ENCODE assay signal across 27 cellular contexts in the genomic region with DNA sequence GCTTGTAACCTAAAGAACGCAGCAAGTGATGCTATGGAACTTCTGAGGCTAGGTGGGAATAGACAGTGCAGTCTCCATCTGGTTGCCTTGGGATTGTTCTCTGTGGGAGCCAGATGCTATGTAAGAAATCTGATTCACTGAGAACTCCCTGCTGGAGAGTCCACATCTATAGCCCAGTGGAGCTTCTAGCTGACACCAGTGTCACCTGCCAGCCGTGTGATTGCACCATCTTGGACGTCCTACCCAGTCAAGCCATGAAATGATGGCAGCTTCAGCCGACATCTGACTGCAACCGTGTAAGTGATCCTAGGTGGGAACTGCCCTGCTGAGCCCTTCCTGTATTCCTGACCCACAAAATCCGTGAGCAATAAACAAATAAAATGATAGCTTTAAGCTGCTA. TPM values are rescaled to one million over a fixed set of nuclear protein-coding genes. Genes with fewer than 3 reads are reported as not detected.
A peak's percentile ranks its signal among the peaks of the same experiment; 100 is the strongest.
DNase-seq lines count a peak whose midpoint lies in the region; ATAC-seq, FAIRE-seq and TF ChIP-seq lines count a peak whose summit lies in the region.
"Had no signal": no experiment of that assay in that cellular context is flagged by ENCODE, and none has a peak within 500 bp of the region (broad histone marks: within the 10 kb centered on the region; RNA-seq: fewer than 3 reads in every experiment).

No MANE protein-coding gene starts in this region.

- H3K9ac ChIP-seq in K562 (ENCODE audit: insufficient read depth in 1 of 2, low read depth in 2 of 2, low read length in 2 of 2), result no peak overlapping the region
- H3K9ac ChIP-seq in mesendoderm (ENCODE audit: low read length), result no peak overlapping the region
- H3K9ac ChIP-seq: BLaER1 treated with 17β-estradiol and CSF1 and Interleukin-3, amounts not matched to agents 10 nM and 100 nM had no signal

- H3K9me1 ChIP-seq in K562 (ENCODE audit: control insufficient read depth, insufficient read depth, low read length), result no peaks in the 10 kb centered on the region

- intact Hi-C loops in K562 (cut with micrococcal nuclease), result loop anchor here (5.0 kb wide), 1 partner anchor 69 kb away; no protein-coding TSS in a partner anchor
- intact Hi-C loops in vagina (cut with DNase I), result no loop called here

- H3K4me3 ChIP-seq in GM23338 (no peak overlapping the region), K562 (no peak overlapping the region), mesendoderm (ENCODE audit: low read length) (no peak overlapping the region), vagina (no peak overlapping the region)
- H3K4me3 ChIP-seq: A549; BLaER1 treated with 17β-estradiol and CSF1 and Interleukin-3, amounts not matched to agents 10 nM and 100 nM; GM12878; HAP-1 had no signal

- FAIRE-seq in K562 (lab: Jason Lieb, UNC), result no peak
- FAIRE-seq: A549, D721Med, GM12878, GM19239, H54 had no signal

- H4K20me1 ChIP-seq in GM23338 (replicated peaks; ENCODE audit: insufficient read depth), result no peaks in the 10 kb centered on the region
- no peaks in the 10 kb centered on the region for H4K20me1 ChIP-seq in K562 (replicated peaks; ENCODE audit: control insufficient read depth, insufficient read depth, low read length)
- H4K20me1 ChIP-seq: BLaER1 treated with 17β-estradiol and CSF1 and Interleukin-3, amounts not matched to agents 10 nM and 100 nM had no signal

- H3K18ac ChIP-seq in mesendoderm (ENCODE audit: low read length), result no peak overlapping the region

- peaks cover 4% of the 10 kb centered on the region for H3K27me3 Mint-ChIP-seq in GM23338 (ENCODE audit: insufficient read depth, low read depth, poor library complexity)
- H3K27me3 Mint-ChIP-seq: CD4-positive, alpha-beta T cell; CD8-positive, alpha-beta memory T cell had no signal

- DNase-seq in GM23338 (ENCODE audit: low spot score), result no peak
- DNase-seq in K562 (ENCODE audit: extremely low read depth in 1 of 4, low spot score in 3 of 4), result no peak
- DNase-seq in mesendoderm, result no peak
- DNase-seq in vagina (ENCODE audit: extremely low spot score in 2 of 2), result no peak
- DNase-seq in substantia nigra (lab: John Stamatoyannopoulos, UW), result no peak
- no peak for DNase-seq in LoVo (ENCODE audit: low spot score)
- no peak for DNase-seq in NK-92 (lab: John Stamatoyannopoulos, UW; ENCODE audit: unreplicated experiment)
- DNase-seq: 8988T; ACHN; AML-193; BE2C; CD4-positive, alpha-beta T cell; CD8-positive, alpha-beta memory T cell; DMS 273 treated with DMSO at 0.1 percent for 48 hours; DMS79; EL; GDM1; GOT3; HFFc6 had no signal

- no peak overlapping the region for H3K23ac ChIP-seq in mesendoderm (ENCODE audit: low read length)

- H3K9me3 ChIP-seq in K562 (replicated peaks; ENCODE audit: control insufficient read depth, insufficient read depth, low read depth, low read length), result no peaks in the 10 kb centered on the region
- no peaks in the 10 kb centered on the region for H3K9me3 ChIP-seq in vagina
- H3K9me3 ChIP-seq: A549; BE2C; BLaER1 treated with 17β-estradiol and CSF1 and Interleukin-3, amounts not matched to agents 10 nM and 100 nM; HAP-1 had no signal

- no peak overlapping the region for H3K56ac ChIP-seq in mesendoderm (ENCODE audit: low read length)

- H4K5ac ChIP-seq in mesendoderm (ENCODE audit: low read length), result no peak overlapping the region

- in situ Hi-C loops in K562 (cut with MboI), result no loop called here

- H3K27me3 ChIP-seq in GM23338 (ENCODE audit: insufficient read depth) (no peaks in the 10 kb centered on the region), K562 (ENCODE audit: control insufficient read depth in 2 of 2, insufficient read depth in 2 of 2, low read length in 2 of 2) (peaks cover 11 to 33% of the 10 kb centered on the region in 2 experiments), mesendoderm (ENCODE audit: insufficient read depth, low read length, poor library complexity) (no peaks in the 10 kb centered on the region), vagina (no peaks in the 10 kb centered on the region)
- H3K27me3 ChIP-seq: BE2C; BLaER1 treated with 17β-estradiol and CSF1 and Interleukin-3, amounts not matched to agents 10 nM and 100 nM had no signal

- no peak overlapping the region for H2AK5ac ChIP-seq in mesendoderm (ENCODE audit: low read length)

- H3K9me3 Mint-ChIP-seq in GM23338, result no peaks in the 10 kb centered on the region
- H3K9me3 Mint-ChIP-seq: CD4-positive, alpha-beta T cell; CD8-positive, alpha-beta memory T cell; HFFc6 had no signal

- TF ChIP-seq POLR2A in K562 (conservative IDR thresholded peaks at IDR 0.05) (no peak), vagina (IDR thresholded peaks at IDR 0.05) (no peak)

- no peak overlapping the region for H3K27ac ChIP-seq in GM23338 (ENCODE audit: low read depth)
- H3K27ac ChIP-seq in K562 (ENCODE audit: extremely low read depth, low read depth, low read length), result no peak overlapping the region
- H3K27ac ChIP-seq in mesendoderm (ENCODE audit: low read depth, low read length), result no peak overlapping the region
- H3K27ac ChIP-seq in vagina, result peak overlapping the region; percentile 63
- no peak overlapping the region for H3K27ac ChIP-seq in substantia nigra (ENCODE audit: low read depth, low read length, poor library complexity, severe bottlenecking)
- H3K27ac ChIP-seq: A549; BLaER1 treated with 17β-estradiol and CSF1 and Interleukin-3, amounts not matched to agents 10 nM and 100 nM had no signal

- H2BK15ac ChIP-seq in mesendoderm (replicated peaks; ENCODE audit: low read depth), result no peak overlapping the region

- ATAC-seq in GM23338, result no peak
- ATAC-seq in K562, result no peak
- ATAC-seq: A549, GM12878 had no signal

- H3K4me2 ChIP-seq in GM23338 (no peak overlapping the region), K562 (ENCODE audit: insufficient read depth, low read length) (peak overlapping the region; percentile 53; the same call in 1 of the 2 replicates), mesendoderm (ENCODE audit: low read length) (no peak overlapping the region)
- H3K4me2 ChIP-seq: A549 had no signal

- H4K8ac ChIP-seq in mesendoderm (ENCODE audit: low read depth, low read length), result no peak overlapping the region

- no peaks in the 10 kb centered on the region for H3K36me3 Mint-ChIP-seq in GM23338 (ENCODE audit: low read depth)
- H3K36me3 Mint-ChIP-seq: CD14-positive monocyte had no signal

- H2BK120ac ChIP-seq in mesendoderm (ENCODE audit: low read depth, low read length), result no peak overlapping the region

- BruUV-seq in K562 (replicated peaks; lab: Mats Ljungman, UMichigan), result no TSS peak

- H3K4me1 Mint-ChIP-seq in GM23338, result peaks cover 19% of the 10 kb centered on the region

- TF ChIP-seq CTCF in GM23338 (conservative IDR thresholded peaks at IDR 0.05; ENCODE audit: low read depth in 2 of 2) (no peak), K562 (IDR thresholded peaks at IDR 0.05 in 2 of 3, conservative IDR thresholded peaks at IDR 0.05 in 1 of 3; ENCODE audit: insufficient read depth in 2 of 3, low read depth in 1 of 3, low read length in 3 of 3) (no peak), vagina (IDR thresholded peaks at IDR 0.05) (no peak)

- whole genome bisulfite sequencing in K562 (ENCODE audit: insufficient coverage, low coverage, missing lambda C conversion rate), result 8% methylated on average over 6 of the region's 6 CpGs
- no CpG with 5 or more reads among the region's 6 CpGs for WGBS in mesendoderm (ENCODE audit: extremely low coverage, insufficient coverage, low lambda C conversion rate)

- H3K79me1 ChIP-seq in mesendoderm (ENCODE audit: low read length), result no peaks in the 10 kb centered on the region

- H3K4me1 ChIP-seq in GM23338 (ENCODE audit: insufficient read depth) (peaks cover 12% of the 10 kb centered on the region), K562 (replicated peaks in 1 of 2; ENCODE audit: control insufficient read depth in 2 of 2, insufficient read depth in 2 of 2, low read length in 2 of 2) (peaks cover 0 to 6% of the 10 kb centered on the region in 2 experiments; a peak in 3 of 5 replicates), mesendoderm (ENCODE audit: control insufficient read depth, low read depth, low read length) (no peaks in the 10 kb centered on the region), vagina (peaks cover 12% of the 10 kb centered on the region)
- H3K4me1 ChIP-seq: BE2C, HAP-1 had no signal

- no peaks in the 10 kb centered on the region for H3K36me3 ChIP-seq in GM23338 (ENCODE audit: insufficient read depth)
- no peaks in the 10 kb centered on the region for H3K36me3 ChIP-seq in K562 (ENCODE audit: control insufficient read depth, insufficient read depth, low read length)
- no peaks in the 10 kb centered on the region for H3K36me3 ChIP-seq in mesendoderm (ENCODE audit: control insufficient read depth, insufficient read depth, low read length)
- no peaks in the 10 kb centered on the region for H3K36me3 ChIP-seq in vagina
- H3K36me3 ChIP-seq: BE2C; BLaER1 treated with 17β-estradiol and CSF1 and Interleukin-3, amounts not matched to agents 10 nM and 100 nM; HAP-1 had no signal

- POLR2A ChIA-PET in K562 (lab: Yijun Ruan, JAX), result no interaction called here

- H3K79me2 ChIP-seq in GM23338 (replicated peaks; ENCODE audit: insufficient read depth) (no peaks in the 10 kb centered on the region), K562 (ENCODE audit: control insufficient read depth, insufficient read depth, low read length) (no peaks in the 10 kb centered on the region), mesendoderm (ENCODE audit: control insufficient read depth, insufficient read depth, low read length) (no peaks in the 10 kb centered on the region)

- H3K4me3 Mint-ChIP-seq in GM23338, result no peak overlapping the region
- H3K4me3 Mint-ChIP-seq: CD14-positive monocyte; CD4-positive, alpha-beta T cell; CD8-positive, alpha-beta memory T cell; HFFc6 had no signal

- H2AFZ ChIP-seq in GM23338 (no peak overlapping the region), K562 (ENCODE audit: low read depth, low read length) (peak overlapping the region; percentile 72)

- CTCF ChIA-PET in K562 (lab: Yijun Ruan, JAX; ENCODE audit: low intra/inter-chr PET ratio), result no interaction called here

- no peak overlapping the region for H2BK5ac ChIP-seq in mesendoderm (ENCODE audit: low read length)

- H3K4ac ChIP-seq in mesendoderm (ENCODE audit: low read depth, low read length), result peak overlapping the region; percentile 9

- no peaks in the 10 kb centered on the region for H3F3A ChIP-seq in GM23338 (replicated peaks; ENCODE audit: low read depth)

- no peak for TF ChIP-seq EP300 in K562 (IDR thresholded peaks at IDR 0.05; ENCODE audit: low read length)

- peaks cover 10% of the 10 kb centered on the region; the same call in 1 of the 2 replicates for H3K9me2 ChIP-seq in GM23338 (ENCODE audit: insufficient read depth)

- no peak overlapping the region for H3K27ac Mint-ChIP-seq in GM23338
- H3K27ac Mint-ChIP-seq: CD14-positive monocyte; CD4-positive, alpha-beta T cell; HFFc6 had no signal

- no peak for TF ChIP-seq RAD21 in K562 (CRISPR knock-in tag; conservative IDR thresholded peaks at IDR 0.05 in 1 of 2, IDR thresholded peaks at IDR 0.05 in 1 of 2)

RNA-seq across cellular contexts. Expression of a gene that starts 12.4 kb away (rescaled TPM):
- 17.2 and 19.1 TPM in 2 replicates for total RNA-seq in GM23338 (2014; rRNA removed; shearing (Covaris generic))
- polyA plus RNA-seq in GM23338 (2016; fragmentation: Nextera tagmentation; extraction: Ambion mirVana) (3.8 and 4.5 TPM in 2 replicates), K562 (2011; rRNA removed) (7.2 and 7.7 TPM in 2 replicates), K562 (2014; fragmentation: Illumina TruSeq; extraction: Trizol) (10.6 and 11.1 TPM in 2 replicates), K562 (2014; fragmentation: Nextera tagmentation; extraction: Ambion mirVana) (1 to 10 TPM; 2.1 to 3.0 TPM), K562 (2014; rRNA removed) (7.4 and 9.6 TPM in 2 replicates)
- total RNA-seq in K562 (2011; cell fraction: chromatin; rRNA removed; ENCODE audit: low replicate concordance), result 31.3 and 41.9 TPM in 2 replicates
- total RNA-seq in K562 (2011; cell fraction: nucleolus; rRNA removed), result 26.8 and 33.7 TPM in 2 replicates
- total RNA-seq in K562 (2011; cell fraction: nucleoplasm; rRNA removed), result 26.5 and 30.9 TPM in 2 replicates
- total RNA-seq in K562 (2014; rRNA removed) (6.7 and 7.9 TPM in 2 replicates), K562 (2014; rRNA removed; fragmentation: Illumina TruSeq; extraction: Trizol) (7.4 and 8.3 TPM in 2 replicates), K562 (2015; rRNA removed; fragmentation: Illumina TruSeq; extraction: Trizol) (8.6 and 9.1 TPM in 2 replicates), K562 (2021) (11.8 and 13.8 TPM in 2 replicates), vagina (45.7 TPM)
- polyA plus RNA-seq in K562 (2011; cell fraction: cytosol; rRNA removed), result 7.5 and 8.3 TPM in 2 replicates
- polyA plus RNA-seq in K562 (2011; cell fraction: nucleus; rRNA removed), result 15.5 and 25.2 TPM in 2 replicates
- 5.4 and 7.1 TPM in 2 replicates for polyA plus RNA-seq in K562 (2012)
- polyA minus RNA-seq in K562 (2011; rRNA and poly(A)+ RNA removed), result 13.2 and 13.9 TPM in 2 replicates
- polyA minus RNA-seq in K562 (2011; cell fraction: cytosol; rRNA and poly(A)+ RNA removed), result 7.2 and 8.5 TPM in 2 replicates
- 28.9 and 29.5 TPM in 2 replicates for polyA minus RNA-seq in K562 (2011; cell fraction: nucleus; rRNA and poly(A)+ RNA removed)
- 3.7 TPM for polyA plus RNA-seq in mesendoderm (2013, experiment 1 of 2)
- polyA plus RNA-seq in mesendoderm (2013, experiment 2 of 2), result 3.6 TPM

RNA-seq across cellular contexts. Expression of a gene that starts 19.2 kb away (rescaled TPM):
- total RNA-seq in GM23338 (2014; rRNA removed; shearing (Covaris generic)), result not detected in 2 replicates
- polyA plus RNA-seq in GM23338 (2016; fragmentation: Nextera tagmentation; extraction: Ambion mirVana) (not detected in 2 replicates), K562 (2011; rRNA removed) (not detected in 2 replicates), K562 (2014; fragmentation: Illumina TruSeq; extraction: Trizol) (not detected in 2 replicates), K562 (2014; fragmentation: Nextera tagmentation; extraction: Ambion mirVana) (not detected), K562 (2014; rRNA removed) (not detected in 2 replicates)
- not detected in 2 replicates for total RNA-seq in K562 (2011; cell fraction: chromatin; rRNA removed; ENCODE audit: low replicate concordance)
- total RNA-seq in K562 (2011; cell fraction: nucleolus; rRNA removed), result not detected in 2 replicates
- total RNA-seq in K562 (2011; cell fraction: nucleoplasm; rRNA removed), result not detected in 2 replicates
- total RNA-seq in K562 (2014; rRNA removed) (not detected in 2 replicates), K562 (2014; rRNA removed; fragmentation: Illumina TruSeq; extraction: Trizol) (not detected in 2 replicates), K562 (2015; rRNA removed; fragmentation: Illumina TruSeq; extraction: Trizol) (not detected in 2 replicates), K562 (2021) (not detected in 2 replicates), vagina (not detected)
- polyA plus RNA-seq in K562 (2011; cell fraction: cytosol; rRNA removed), result not detected in 2 replicates
- polyA plus RNA-seq in K562 (2011; cell fraction: nucleus; rRNA removed), result not detected in 2 replicates
- not detected in 2 replicates for polyA plus RNA-seq in K562 (2012)
- not detected in 2 replicates for polyA minus RNA-seq in K562 (2011; rRNA and poly(A)+ RNA removed)
- not detected in 2 replicates for polyA minus RNA-seq in K562 (2011; cell fraction: cytosol; rRNA and poly(A)+ RNA removed)
- polyA minus RNA-seq in K562 (2011; cell fraction: nucleus; rRNA and poly(A)+ RNA removed), result not detected in 2 replicates
- 0.03 TPM for polyA plus RNA-seq in mesendoderm (2013, experiment 1 of 2)
- polyA plus RNA-seq in mesendoderm (2013, experiment 2 of 2), result 0.01 TPM
- total RNA-seq: CD8-positive, alpha-beta memory T cell; HFFc6 had no signal
- polyA plus RNA-seq: A549; CD8-positive, alpha-beta memory T cell had no signal
